15 cellular contexts compared by ENCODE assay signal in genomic region chr1:42172394-42173133, GRCh38. TPM values are rescaled to one million over a fixed set of nuclear protein-coding genes. Genes with fewer than 3 reads are reported as not detected.
A peak's percentile ranks its signal among the peaks of the same experiment; 100 is the strongest.
DNase-seq lines count a peak whose midpoint lies in the region; ATAC-seq and TF ChIP-seq lines count a peak whose summit lies in the region.
"Had no signal": no experiment of that assay in that cellular context is flagged by ENCODE, and none has a peak within 500 bp of the region (broad histone marks: within the 10 kb centered on the region; RNA-seq: fewer than 3 reads in every experiment).

No MANE protein-coding gene starts in this region.

- H3K27ac ChIP-seq in heart right ventricle: peak overlapping the region; percentile 47 to 91 (median 86)

- 27 to 36% methylated on average over 15 of the region's 15 CpGs for WGBS in heart right ventricle, 2 donors

- ATAC-seq in heart right ventricle: peak; percentile 63 to 88 (median 78)
- ATAC-seq in omental fat pad (ENCODE audit: low FRiP score): peak; percentile 13

- DNase-seq in AG10803 (ENCODE audit: low read depth): peak; percentile 28
- peak; percentile 39 for DNase-seq in UCSD-AML1 (lab: John Stamatoyannopoulos, UW; ENCODE audit: unreplicated experiment)
- DNase-seq in heart right ventricle: peak; percentile 68 to 74
- DNase-seq in omental fat pad (ENCODE audit: low spot score): no peak
- DNase-seq in mucosa of gallbladder (ENCODE audit: low spot score): no peak
- DNase-seq in GM19238 (ENCODE audit: insufficient read length, low spot score): no peak
- DNase-seq in HT-29 (ENCODE audit: low spot score): no peak
- DNase-seq in HAP-1 (ENCODE audit: low spot score in 2 of 2): no peak

- in situ Hi-C loops in HAP-1 (cut with MboI; ENCODE audit: low sequenced_read_pairs): no loop called here

- H3K9me3 ChIP-seq in heart right ventricle (no peaks in the 10 kb centered on the region), HAP-1 (no peaks in the 10 kb centered on the region)

- peaks cover 14 to 51% (median 45%) of the 10 kb centered on the region in 9 donors for H3K4me1 ChIP-seq in heart right ventricle
- no peaks in the 10 kb centered on the region for H3K4me1 ChIP-seq in HAP-1

- H3K36me3 ChIP-seq in heart right ventricle (peaks cover 0 to 7% (median 0%) of the 10 kb centered on the region in 9 donors), HAP-1 (replicated peaks) (no peaks in the 10 kb centered on the region)

- TF ChIP-seq CTCF in AG10803 (conservative IDR thresholded peaks at IDR 0.05; ENCODE audit: low read length): no peak
- TF ChIP-seq CTCF in heart right ventricle (IDR thresholded peaks at IDR 0.05): no peak
- TF ChIP-seq CTCF in omental fat pad (IDR thresholded peaks at IDR 0.05): no peak

- intact Hi-C loops in heart right ventricle (cut with DNase I): loop anchor here in 9 of 10 donors (1.0 to 10.0 kb wide), 14 partner anchors 22 to 600 kb away; partner anchors contain the start of genes FOXJ3 (in 4 of the 9) and CCDC30 (in 1 of the 9)

- H3K27me3 ChIP-seq in heart right ventricle: no peaks in the 10 kb centered on the region
- no peaks in the 10 kb centered on the region for H3K27me3 ChIP-seq in HAP-1 (ENCODE audit: low read depth)

- no peak overlapping the region for H3K4me3 ChIP-seq in AG10803 (ENCODE audit: low read length)
- no peak overlapping the region for H3K4me3 ChIP-seq in heart right ventricle
- H3K4me3 ChIP-seq in HAP-1: no peak overlapping the region

RNA-seq across cellular contexts. Expression of gene GUCA2A, which starts 8.0 kb away (rescaled TPM):
- not detected for total RNA-seq in heart right ventricle
- polyA plus RNA-seq in heart right ventricle: not detected
- total RNA-seq in omental fat pad: not detected
- total RNA-seq in mucosa of gallbladder: 1.1 TPM
- 0.69 and 1.7 TPM in 2 replicates for total RNA-seq in HT-29 (2014; rRNA removed; shearing (Covaris generic))
- total RNA-seq: activated CD8-positive, alpha-beta T cell treated with anti-CD3 and anti-CD28 coated beads for 36 hours; activated naive CD8-positive, alpha-beta T cell treated with anti-CD3 and anti-CD28 coated beads for 36 hours; H7; M059J; osteocyte; T-helper 1 cell treated with Interleukin-12 subunit alpha and Interleukin-12 subunit beta and Interleukin-4 antibody, amounts not matched to agents 30 ng/mL and 1 ng/mL, for 36 hours had no signal
- polyA plus RNA-seq: AG04450 had no signal

RNA-seq across cellular contexts. Expression of gene GUCA2B, which starts 19.4 kb away (rescaled TPM):
- under 1 TPM in 1 of 10 donors, not detected in 9; 0.44 TPM for total RNA-seq in heart right ventricle
- not detected for polyA plus RNA-seq in heart right ventricle
- not detected for total RNA-seq in omental fat pad
- total RNA-seq in mucosa of gallbladder: 7.9 TPM
- total RNA-seq in HT-29 (2014; rRNA removed; shearing (Covaris generic)): 0.26 and 0.84 TPM in 2 replicates
- total RNA-seq: activated CD8-positive, alpha-beta T cell treated with anti-CD3 and anti-CD28 coated beads for 36 hours; activated naive CD8-positive, alpha-beta T cell treated with anti-CD3 and anti-CD28 coated beads for 36 hours; H7; M059J; osteocyte; T-helper 1 cell treated with Interleukin-12 subunit alpha and Interleukin-12 subunit beta and Interleukin-4 antibody, amounts not matched to agents 30 ng/mL and 1 ng/mL, for 36 hours had no signal
- polyA plus RNA-seq: AG04450 had no signal

Comparison
In these comparisons a context has a peak if more than half of its experiments do, and no peak if none do; other contexts are left out.
1. DNase-seq: peak in AG10803 (single experiment), UCSD-AML1 (single experiment) and heart right ventricle (2 of 2); none in omental fat pad (single experiment), mucosa of gallbladder (single experiment), GM19238 (single experiment), HT-29 (single experiment) and HAP-1 (0 of 2).